In the genomic region with DNA sequence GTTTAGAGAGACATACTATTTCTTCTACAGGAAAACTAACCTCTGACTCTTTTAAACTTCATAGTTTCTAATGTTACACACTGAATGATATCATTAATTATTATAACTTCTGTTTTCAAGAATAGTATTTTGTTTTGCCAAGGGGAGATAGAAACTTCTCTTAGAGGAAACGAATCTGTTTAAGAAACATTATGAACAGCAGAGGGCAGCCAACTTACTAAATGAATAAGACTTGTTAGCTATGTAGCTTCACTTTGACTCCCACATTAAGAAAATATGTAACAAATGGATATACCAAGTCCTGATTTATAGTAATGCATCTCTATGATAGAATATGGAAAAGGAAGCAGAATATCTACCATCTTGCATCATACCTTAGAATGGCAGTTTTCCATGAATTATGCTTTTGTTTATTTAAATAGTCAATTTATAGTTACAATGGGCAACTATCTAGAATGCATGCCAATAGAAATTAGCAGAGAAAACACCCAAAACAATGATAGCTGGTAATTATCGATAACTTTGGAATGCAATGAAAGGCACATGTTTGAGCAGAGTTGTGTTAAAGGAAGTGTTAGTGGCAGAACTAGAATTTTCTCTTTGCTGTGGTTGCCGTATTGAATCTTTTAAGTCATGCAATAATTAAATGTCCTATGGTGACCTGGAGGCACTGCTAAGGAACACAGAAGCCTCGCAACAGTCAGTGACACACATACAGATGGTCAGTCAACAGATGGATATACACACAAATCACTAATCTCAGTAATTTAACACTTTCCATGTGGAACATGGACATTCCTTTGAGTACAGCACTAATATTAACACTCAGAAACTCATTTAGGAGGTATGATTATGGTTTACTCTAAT, we compare ENCODE assay signal across 8 cellular contexts.
DNase-seq lines count a peak whose midpoint lies in the region; ATAC-seq and TF ChIP-seq lines count a peak whose summit lies in the region.

No MANE protein-coding gene starts in this region.

- intact Hi-C loops in breast epithelium (cut with DNase I; ENCODE audit: low total_unique reads) = loop anchor here (10.0 kb wide), 1 partner anchor 394 kb away; no protein-coding TSS in a partner anchor

- H3K4me1 ChIP-seq in breast epithelium = no peaks in the 10 kb centered on the region

- peaks cover 37% of the 10 kb centered on the region for H3K27me3 Mint-ChIP-seq in activated CD4-positive, alpha-beta T cell treated with anti-CD3 and anti-CD28 coated beads, Interleukin-2, amount 10 ng/mL, durations not matched to agents 7 days and 5 days

- H3K36me3 ChIP-seq in BJ (ENCODE audit: control insufficient read depth, insufficient read depth, low read length) = no peaks in the 10 kb centered on the region
- H3K36me3 ChIP-seq in breast epithelium = no peaks in the 10 kb centered on the region

- no peak overlapping the region for H3K4me3 ChIP-seq in BJ (ENCODE audit: low read depth, low read length)
- H3K4me3 ChIP-seq in breast epithelium = no peak overlapping the region

- POLR2A ChIA-PET in BJ (lab: Charles Lee) = interaction anchor here (0.7 kb wide), 1 partner anchor 395 kb away, joined by 10 read pairs; no protein-coding TSS in a partner anchor
- POLR2A ChIA-PET in activated CD4-positive, alpha-beta T cell treated with anti-CD3 and anti-CD28 coated beads, Interleukin-2, amount 10 ng/mL, durations not matched to agents 7 days and 5 days (lab: Charles Lee) = no interaction called here

- TF ChIP-seq POLR2A in breast epithelium (IDR thresholded peaks at IDR 0.05) = no peak

- CTCF ChIA-PET in BJ (lab: Yijun Ruan, JAX) = interaction anchor here (0.6 to 6.5 kb wide), 13 partner anchors 10 to 401 kb away, joined by 3 to 88 read pairs (median 3); no protein-coding TSS in a partner anchor
- CTCF ChIA-PET in activated CD4-positive, alpha-beta T cell treated with anti-CD3 and anti-CD28 coated beads, Interleukin-2, amount 10 ng/mL, durations not matched to agents 7 days and 5 days (lab: Charles Lee) = no interaction called here

- TF ChIP-seq CTCF in BJ (IDR thresholded peaks at IDR 0.05; ENCODE audit: insufficient read depth, low read depth, low read length) (peak; percentile 42), breast epithelium (IDR thresholded peaks at IDR 0.05) (peak; percentile 21 to 64 (median 53))

- peaks cover 2% of the 10 kb centered on the region for H3K4me1 Mint-ChIP-seq in activated CD4-positive, alpha-beta T cell treated with anti-CD3 and anti-CD28 coated beads, Interleukin-2, amount 10 ng/mL, durations not matched to agents 7 days and 5 days

- H3K9me3 Mint-ChIP-seq in activated CD4-positive, alpha-beta T cell treated with anti-CD3 and anti-CD28 coated beads, Interleukin-2, amount 10 ng/mL, durations not matched to agents 7 days and 5 days = no peaks in the 10 kb centered on the region

- peak; percentile 12 for DNase-seq in BJ (ENCODE audit: low read depth)
- DNase-seq in NCI-H524 treated with DMSO at 0.1 percent for 48 hours (lab: John Stamatoyannopoulos, UW) = peak; percentile 36
- no peak for DNase-seq in breast epithelium (ENCODE audit: low spot score in 2 of 2)
- peak; percentile 83 for DNase-seq in medulla oblongata (ENCODE audit: extremely low spot score)
- DNase-seq in activated CD4-positive, alpha-beta T cell treated with anti-CD3 and anti-CD28 coated beads, Interleukin-2, amount 10 ng/mL, durations not matched to agents 7 days and 5 days = no peak
- no peak for DNase-seq in activated naive CD4-positive, alpha-beta T cell treated with anti-CD3 and anti-CD28 coated beads, Interleukin-2, amount 50 U/mL, for 16 hours

- no peak overlapping the region for H3K27ac ChIP-seq in breast epithelium

- peak; percentile 60 for ATAC-seq in GM21723 (IDR thresholded peaks at IDR 0.05; ENCODE audit: unreplicated experiment)
- no peak for ATAC-seq in HG03520 (IDR thresholded peaks at IDR 0.05; ENCODE audit: unreplicated experiment)

- no peak overlapping the region for H3K27ac Mint-ChIP-seq in activated CD4-positive, alpha-beta T cell treated with anti-CD3 and anti-CD28 coated beads, Interleukin-2, amount 10 ng/mL, durations not matched to agents 7 days and 5 days

- H3K9me3 ChIP-seq in breast epithelium = no peaks in the 10 kb centered on the region

- H3K4me3 Mint-ChIP-seq in activated CD4-positive, alpha-beta T cell treated with anti-CD3 and anti-CD28 coated beads, Interleukin-2, amount 10 ng/mL, durations not matched to agents 7 days and 5 days = no peak overlapping the region

- H3K27me3 ChIP-seq in BJ (ENCODE audit: control insufficient read depth, insufficient read depth, low read length) (peaks cover 6% of the 10 kb centered on the region), breast epithelium (no peaks in the 10 kb centered on the region)

- H3K36me3 Mint-ChIP-seq in activated CD4-positive, alpha-beta T cell treated with anti-CD3 and anti-CD28 coated beads, Interleukin-2, amount 10 ng/mL, durations not matched to agents 7 days and 5 days (ENCODE audit: low read depth) = no peaks in the 10 kb centered on the region

Comparison
In these comparisons a context has a peak if more than half of its experiments do, and no peak if none do; other contexts are left out.
1. DNase-seq: peak in BJ (single experiment), NCI-H524 treated with DMSO at 0.1 percent for 48 hours (single experiment) and medulla oblongata (single experiment); none in breast epithelium (0 of 2), activated CD4-positive, alpha-beta T cell treated with anti-CD3 and anti-CD28 coated beads, Interleukin-2, amount 10 ng/mL, durations not matched to agents 7 days and 5 days (single experiment) and activated naive CD4-positive, alpha-beta T cell treated with anti-CD3 and anti-CD28 coated beads, Interleukin-2, amount 50 U/mL, for 16 hours (single experiment).